ENCODE assay signal across 20 cellular contexts in the genomic region with DNA sequence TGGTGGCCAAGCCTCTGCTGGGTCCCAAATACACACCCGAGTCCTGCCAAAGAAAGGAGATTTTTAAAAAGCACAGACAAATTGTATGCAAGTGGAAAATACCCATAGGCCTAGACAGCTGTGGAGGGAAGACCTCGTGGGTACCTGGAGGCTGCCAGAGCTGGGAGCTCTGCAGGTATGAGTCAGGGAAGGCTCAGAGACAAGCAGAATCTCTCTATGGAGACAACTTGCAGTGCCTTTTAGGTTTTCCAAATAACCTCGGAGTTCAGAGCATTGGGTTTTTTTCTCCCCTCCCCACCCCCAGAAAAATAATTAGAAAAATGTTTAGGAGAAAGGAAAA.
DNase-seq lines count a peak whose midpoint lies in the region; ATAC-seq and TF ChIP-seq lines count a peak whose summit lies in the region.
"Had no signal": no experiment of that assay in that cellular context is flagged by ENCODE, and none has a peak within 500 bp of the region (broad histone marks: within the 10 kb centered on the region; RNA-seq: fewer than 3 reads in every experiment).

No MANE protein-coding gene starts in this region.

- H3K27me3 ChIP-seq in heart left ventricle (no peaks in the 10 kb centered on the region), psoas muscle (ENCODE audit: insufficient read depth in 3 of 3, low read length in 2 of 3) (no peaks in the 10 kb centered on the region), transverse colon (no peaks in the 10 kb centered on the region)

- TF ChIP-seq CTCF in heart left ventricle (IDR thresholded peaks at IDR 0.05) = no peak
- TF ChIP-seq CTCF in epithelial cell of esophagus (IDR thresholded peaks at IDR 0.05; ENCODE audit: insufficient read depth, low read depth, low read length, missing control alignments) = no peak
- TF ChIP-seq CTCF in psoas muscle (IDR thresholded peaks at IDR 0.05) = no peak
- no peak for TF ChIP-seq CTCF in transverse colon (IDR thresholded peaks at IDR 0.05)

- H3K27ac ChIP-seq in heart left ventricle (peak overlapping the region in 11 of 12 donors; percentile 7 to 87 (median 58)), psoas muscle (peak overlapping the region; percentile 69), transverse colon (peak overlapping the region in 3 of 4 donors; percentile 17 to 27 (median 27))
- H3K27ac ChIP-seq: KMS-11 had no signal

- no peak overlapping the region for H3K27ac Mint-ChIP-seq in activated naive CD8-positive, alpha-beta T cell treated with anti-CD3 and anti-CD28 coated beads, Interleukin-2, amount 50 U/mL, for 24 hours
- H3K27ac Mint-ChIP-seq in activated T-helper 2 cell treated with anti-CD3 and anti-CD28 coated beads, Interferon-gamma antibody, Interleukin-2, Interleukin-4, amounts not matched to agents 10 μg/mL and 5 μg/mL and 100 μg/mL, durations not matched to agents 14 hours and 24 hours and 36 hours = no peak overlapping the region
- H3K27ac Mint-ChIP-seq: B cell; CD4-positive, CD25-positive, alpha-beta regulatory T cell had no signal

- no peak for DNase-seq in heart left ventricle
- DNase-seq in left ventricle myocardium superior = no peak
- DNase-seq in epithelial cell of esophagus (ENCODE audit: low read depth) = peak; percentile 19
- no peak for DNase-seq in psoas muscle
- no peak for DNase-seq in transverse colon
- DNase-seq in middle frontal gyrus (ENCODE audit: extremely low spot score, low spot score) = no peak
- DNase-seq in activated naive CD8-positive, alpha-beta T cell treated with anti-CD3 and anti-CD28 coated beads, Interleukin-2, amount 50 U/mL, for 24 hours = no peak
- no peak for DNase-seq in activated T-helper 2 cell treated with anti-CD3 and anti-CD28 coated beads, Interferon-gamma antibody, Interleukin-2, Interleukin-4, amounts not matched to agents 10 μg/mL and 5 μg/mL and 100 μg/mL, durations not matched to agents 14 hours and 24 hours and 36 hours (ENCODE audit: low spot score)
- DNase-seq: 8988T; CD4-positive, CD25-positive, alpha-beta regulatory T cell; DMS153; GDM1; H9; NCI-H1417 treated with DMSO at 0.1 percent for 48 hours; NCI-H187 treated with DMSO at 0.1 percent for 48 hours; NCI-H226; NCI-H524 treated with DMSO at 0.1 percent for 48 hours; RPMI8226 had no signal

- H3K9me3 ChIP-seq in heart left ventricle (no peaks in the 10 kb centered on the region), psoas muscle (no peaks in the 10 kb centered on the region), transverse colon (no peaks in the 10 kb centered on the region)

- H3K36me3 ChIP-seq in heart left ventricle (no peaks in the 10 kb centered on the region), psoas muscle (ENCODE audit: insufficient read depth in 1 of 2, low read depth in 1 of 2) (no peaks in the 10 kb centered on the region), transverse colon (no peaks in the 10 kb centered on the region)

- 60 to 86% (median 77%) methylated on average over 3 of the region's 3 CpGs for WGBS in heart left ventricle, 4 donors
- WGBS in psoas muscle, 3 donors = 41 to 62% (median 48%) methylated on average over 3 of the region's 3 CpGs
- WGBS in transverse colon (ENCODE audit: low coverage in 1 of 2), 2 donors = 60 to 77% methylated on average over 1 to 3 of the region's 3 CpGs

- intact Hi-C loops in heart left ventricle (cut with DNase I) = loop anchor here in 1 of 10 donors (10.0 kb wide), 1 partner anchor 142 kb away; no protein-coding TSS in a partner anchor
- intact Hi-C loops in left ventricle myocardium superior (cut with micrococcal nuclease) = loop anchor here (10.0 kb wide), 1 partner anchor 142 kb away; no protein-coding TSS in a partner anchor
- intact Hi-C loops in psoas muscle (cut with DNase I) = no loop called here
- intact Hi-C loops in transverse colon (cut with DNase I; ENCODE audit: low total_unique reads) = no loop called here
- intact Hi-C loops in activated T-helper 2 cell treated with anti-CD3 and anti-CD28 coated beads, Interferon-gamma antibody, Interleukin-2, Interleukin-4, amounts not matched to agents 10 μg/mL and 5 μg/mL and 100 μg/mL, durations not matched to agents 14 hours and 24 hours and 36 hours (cut with micrococcal nuclease) = no loop called here

- H3K4me1 ChIP-seq in heart left ventricle (peaks cover 3 to 80% (median 55%) of the 10 kb centered on the region in 12 donors), psoas muscle (peaks cover 63% of the 10 kb centered on the region), transverse colon (peaks cover 21 to 48% (median 23%) of the 10 kb centered on the region in 4 donors)

- no peaks in the 10 kb centered on the region for H3K4me1 Mint-ChIP-seq in activated naive CD8-positive, alpha-beta T cell treated with anti-CD3 and anti-CD28 coated beads, Interleukin-2, amount 50 U/mL, for 24 hours
- no peaks in the 10 kb centered on the region for H3K4me1 Mint-ChIP-seq in activated T-helper 2 cell treated with anti-CD3 and anti-CD28 coated beads, Interferon-gamma antibody, Interleukin-2, Interleukin-4, amounts not matched to agents 10 μg/mL and 5 μg/mL and 100 μg/mL, durations not matched to agents 14 hours and 24 hours and 36 hours (ENCODE audit: low read depth)
- H3K4me1 Mint-ChIP-seq: B cell; CD4-positive, CD25-positive, alpha-beta regulatory T cell had no signal

- no peaks in the 10 kb centered on the region for H3K36me3 Mint-ChIP-seq in activated naive CD8-positive, alpha-beta T cell treated with anti-CD3 and anti-CD28 coated beads, Interleukin-2, amount 50 U/mL, for 24 hours (ENCODE audit: low read depth)
- no peaks in the 10 kb centered on the region for H3K36me3 Mint-ChIP-seq in activated T-helper 2 cell treated with anti-CD3 and anti-CD28 coated beads, Interferon-gamma antibody, Interleukin-2, Interleukin-4, amounts not matched to agents 10 μg/mL and 5 μg/mL and 100 μg/mL, durations not matched to agents 14 hours and 24 hours and 36 hours (ENCODE audit: low read depth)
- H3K36me3 Mint-ChIP-seq: CD4-positive, CD25-positive, alpha-beta regulatory T cell had no signal

- ATAC-seq in heart left ventricle (no peak), left ventricle myocardium superior (no peak), psoas muscle (peak; percentile 17 to 24 (median 22))
- no peak for ATAC-seq in activated naive CD8-positive, alpha-beta T cell treated with anti-CD3 and anti-CD28 coated beads, Interleukin-2, amount 50 U/mL, for 24 hours

- TF ChIP-seq EP300 in transverse colon (IDR thresholded peaks at IDR 0.05; ENCODE audit: low read depth) = no peak

- no peaks in the 10 kb centered on the region for H3K9me3 Mint-ChIP-seq in activated naive CD8-positive, alpha-beta T cell treated with anti-CD3 and anti-CD28 coated beads, Interleukin-2, amount 50 U/mL, for 24 hours
- H3K9me3 Mint-ChIP-seq in activated T-helper 2 cell treated with anti-CD3 and anti-CD28 coated beads, Interferon-gamma antibody, Interleukin-2, Interleukin-4, amounts not matched to agents 10 μg/mL and 5 μg/mL and 100 μg/mL, durations not matched to agents 14 hours and 24 hours and 36 hours = no peaks in the 10 kb centered on the region
- H3K9me3 Mint-ChIP-seq: H9 had no signal

- H3K27me3 Mint-ChIP-seq in activated naive CD8-positive, alpha-beta T cell treated with anti-CD3 and anti-CD28 coated beads, Interleukin-2, amount 50 U/mL, for 24 hours = no peaks in the 10 kb centered on the region
- H3K27me3 Mint-ChIP-seq in activated T-helper 2 cell treated with anti-CD3 and anti-CD28 coated beads, Interferon-gamma antibody, Interleukin-2, Interleukin-4, amounts not matched to agents 10 μg/mL and 5 μg/mL and 100 μg/mL, durations not matched to agents 14 hours and 24 hours and 36 hours (ENCODE audit: low read depth) = no peaks in the 10 kb centered on the region

- no peak overlapping the region for H3K4me3 Mint-ChIP-seq in activated naive CD8-positive, alpha-beta T cell treated with anti-CD3 and anti-CD28 coated beads, Interleukin-2, amount 50 U/mL, for 24 hours
- no peak overlapping the region for H3K4me3 Mint-ChIP-seq in activated T-helper 2 cell treated with anti-CD3 and anti-CD28 coated beads, Interferon-gamma antibody, Interleukin-2, Interleukin-4, amounts not matched to agents 10 μg/mL and 5 μg/mL and 100 μg/mL, durations not matched to agents 14 hours and 24 hours and 36 hours (ENCODE audit: low read depth)
- H3K4me3 Mint-ChIP-seq: B cell; CD4-positive, CD25-positive, alpha-beta regulatory T cell; H9 had no signal

- in situ Hi-C loops in transverse colon (cut with MboI; ENCODE audit: low pct_ligation_motif_present in 1 of 4, low pct_unique_long_range_greater_than_20kb in 1 of 4, low sequenced_read_pairs in 3 of 4) = no loop called here

- H3K4me3 ChIP-seq in heart left ventricle (no peak overlapping the region), epithelial cell of esophagus (ENCODE audit: low read length) (no peak overlapping the region), psoas muscle (no peak overlapping the region), transverse colon (no peak overlapping the region)

- no peak for TF ChIP-seq POLR2A in heart left ventricle (IDR thresholded peaks at IDR 0.05)
- no peak for TF ChIP-seq POLR2A in transverse colon (IDR thresholded peaks at IDR 0.05)

Comparison
In these comparisons a context has a peak if more than half of its experiments do, and no peak if none do; other contexts are left out.
1. ATAC-seq: peak in psoas muscle (4 of 4); none in heart left ventricle (0 of 4), left ventricle myocardium superior (single experiment) and activated naive CD8-positive, alpha-beta T cell treated with anti-CD3 and anti-CD28 coated beads, Interleukin-2, amount 50 U/mL, for 24 hours (single experiment).
2. Peak in every context shown above with its lines, with median percentiles within 50 percentile points of each other: H3K27ac ChIP-seq.